Comparison of ENCODE assay signal across 1 cellular context in the genomic region with DNA sequence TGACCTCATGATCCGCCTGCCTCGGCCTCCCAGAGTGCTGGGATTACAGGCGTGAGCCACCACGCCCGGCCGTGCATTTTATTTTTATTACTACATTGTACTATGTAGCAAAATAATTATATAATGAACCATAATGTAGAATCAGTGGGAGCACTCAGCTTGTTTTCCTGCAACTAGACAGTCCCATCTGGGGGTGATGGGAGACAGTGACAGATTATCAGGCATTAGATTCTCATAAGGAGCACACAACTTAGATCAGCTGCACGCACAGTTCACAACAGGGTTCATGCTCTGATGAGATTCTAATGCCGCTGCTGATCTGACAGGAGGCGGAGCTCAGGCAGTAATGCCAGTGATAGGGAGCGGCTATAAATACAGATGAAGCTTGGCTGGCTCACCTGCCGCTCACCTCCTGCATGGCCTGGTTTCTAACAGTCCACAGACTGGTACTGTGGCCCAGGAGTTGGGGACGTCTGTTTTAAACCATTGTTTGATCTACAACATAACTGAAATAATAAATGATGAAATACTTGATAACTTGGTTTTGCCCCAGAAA.
TF ChIP-seq lines count a peak whose summit lies in the region.

No MANE protein-coding gene starts in this region.

TF ChIP-seq in HEK293, 187 proteins besides CTCF, POLR2A, EP300 and RAD21 (continued from another document):
- TF ChIP-seq, protein P1, sequence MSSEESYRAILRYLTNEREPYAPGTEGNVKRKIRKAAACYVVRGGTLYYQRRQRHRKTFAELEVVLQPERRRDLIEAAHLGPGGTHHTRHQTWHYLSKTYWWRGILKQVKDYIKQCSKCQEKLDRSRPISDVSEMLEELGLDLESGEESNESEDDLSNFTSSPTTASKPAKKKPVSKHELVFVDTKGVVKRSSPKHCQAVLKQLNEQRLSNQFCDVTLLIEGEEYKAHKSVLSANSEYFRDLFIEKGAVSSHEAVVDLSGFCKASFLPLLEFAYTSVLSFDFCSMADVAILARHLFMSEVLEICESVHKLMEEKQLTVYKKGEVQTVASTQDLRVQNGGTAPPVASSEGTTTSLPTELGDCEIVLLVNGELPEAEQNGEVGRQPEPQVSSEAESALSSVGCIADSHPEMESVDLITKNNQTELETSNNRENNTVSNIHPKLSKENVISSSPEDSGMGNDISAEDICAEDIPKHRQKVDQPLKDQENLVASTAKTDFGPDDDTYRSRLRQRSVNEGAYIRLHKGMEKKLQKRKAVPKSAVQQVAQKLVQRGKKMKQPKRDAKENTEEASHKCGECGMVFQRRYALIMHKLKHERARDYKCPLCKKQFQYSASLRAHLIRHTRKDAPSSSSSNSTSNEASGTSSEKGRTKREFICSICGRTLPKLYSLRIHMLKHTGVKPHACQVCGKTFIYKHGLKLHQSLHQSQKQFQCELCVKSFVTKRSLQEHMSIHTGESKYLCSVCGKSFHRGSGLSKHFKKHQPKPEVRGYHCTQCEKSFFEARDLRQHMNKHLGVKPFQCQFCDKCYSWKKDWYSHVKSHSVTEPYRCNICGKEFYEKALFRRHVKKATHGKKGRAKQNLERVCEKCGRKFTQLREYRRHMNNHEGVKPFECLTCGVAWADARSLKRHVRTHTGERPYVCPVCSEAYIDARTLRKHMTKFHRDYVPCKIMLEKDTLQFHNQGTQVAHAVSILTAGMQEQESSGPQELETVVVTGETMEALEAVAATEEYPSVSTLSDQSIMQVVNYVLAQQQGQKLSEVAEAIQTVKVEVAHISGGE (tag by site-specific recombination; conservative IDR thresholded peaks at IDR 0.05; ENCODE audit: low read depth) = no peak
- TF ChIP-seq ZNF530 (tag by site-specific recombination; IDR thresholded peaks at IDR 0.05; ENCODE audit: low read depth) = no peak
- no peak for TF ChIP-seq ZNF16 (tag by site-specific recombination; IDR thresholded peaks at IDR 0.05; ENCODE audit: low read depth)
- TF ChIP-seq ZNF610 (tag by site-specific recombination; IDR thresholded peaks at IDR 0.05; ENCODE audit: borderline replicate concordance) = peak; percentile 98
- peak; percentile 51; the same call in 1 of the 2 replicates for TF ChIP-seq ZIC2 (tag by site-specific recombination; IDR thresholded peaks at IDR 0.05)
